12 cellular contexts compared by ENCODE assay signal in genomic region chr22:29773233-29773632, GRCh38. TPM values are rescaled to one million over a fixed set of nuclear protein-coding genes. Genes with fewer than 3 reads are reported as not detected.
DNase-seq lines count a peak whose midpoint lies in the region; ATAC-seq and TF ChIP-seq lines count a peak whose summit lies in the region.
"Had no signal": no experiment of that assay in that cellular context is flagged by ENCODE, and none has a peak within 500 bp of the region (broad histone marks: within the 10 kb centered on the region; RNA-seq: fewer than 3 reads in every experiment).

No MANE protein-coding gene starts in this region.

- intact Hi-C loops in gastrocnemius medialis (cut with DNase I; ENCODE audit: low total_unique reads), result no loop called here

- ATAC-seq in gastrocnemius medialis, result peak; percentile 91 to 95
- no peak for ATAC-seq in stimulated activated naive B cell treated with anti-CD40 and anti-IgM and Interleukin-4, amounts not matched to agents 10 μg/mL and 1 μg/mL and 100 μg/mL, for 72 hours (replicated peaks)
- ATAC-seq: naive thymus-derived CD4-positive, alpha-beta T cell; stimulated activated effector memory CD8-positive, alpha-beta T cell treated with anti-CD3 and anti-CD28 coated beads, Interleukin-12 subunit alpha, Interleukin-12 subunit beta, amount 100 ng/mL, for 72 hours had no signal

- peak overlapping the region; percentile 59 for H3K27ac ChIP-seq in WERI-Rb-1
- peak overlapping the region; percentile 27 to 56 for H3K27ac ChIP-seq in right atrium auricular region
- H3K27ac ChIP-seq in gastrocnemius medialis, result peak overlapping the region; percentile 74 to 95 (median 94)

- H3K4me3 ChIP-seq in WERI-Rb-1 (ENCODE audit: low read depth, low read length) (no peak overlapping the region), right atrium auricular region (no peak overlapping the region), gastrocnemius medialis (no peak overlapping the region)

- H3K9me3 Mint-ChIP-seq in osteocyte (ENCODE audit: unreplicated experiment), result no peaks in the 10 kb centered on the region
- H3K9me3 Mint-ChIP-seq in stimulated activated naive B cell treated with anti-CD40 and anti-IgM and Interleukin-4, amounts not matched to agents 10 μg/mL and 1 μg/mL and 100 μg/mL, for 72 hours, result no peaks in the 10 kb centered on the region
- H3K9me3 Mint-ChIP-seq: naive thymus-derived CD4-positive, alpha-beta T cell; stimulated activated effector memory CD8-positive, alpha-beta T cell treated with anti-CD3 and anti-CD28 coated beads, Interleukin-12 subunit alpha, Interleukin-12 subunit beta, amount 100 ng/mL, for 72 hours; T-helper 2 cell treated with Interferon-gamma antibody and Interleukin-4, amounts not matched to agents 5 μg/mL and 100 μg/mL, for 36 hours had no signal

- H3K36me3 ChIP-seq in WERI-Rb-1 (peaks cover 35% of the 10 kb centered on the region), right atrium auricular region (peaks cover 23% of the 10 kb centered on the region), gastrocnemius medialis (peaks cover 0 to 25% of the 10 kb centered on the region in 2 donors)

- no peak overlapping the region for H3K4me3 Mint-ChIP-seq in osteocyte (ENCODE audit: unreplicated experiment)
- no peak overlapping the region for H3K4me3 Mint-ChIP-seq in stimulated activated naive B cell treated with anti-CD40 and anti-IgM and Interleukin-4, amounts not matched to agents 10 μg/mL and 1 μg/mL and 100 μg/mL, for 72 hours
- H3K4me3 Mint-ChIP-seq: stimulated activated effector memory CD8-positive, alpha-beta T cell treated with anti-CD3 and anti-CD28 coated beads, Interleukin-12 subunit alpha, Interleukin-12 subunit beta, amount 100 ng/mL, for 72 hours; T-helper 2 cell treated with Interferon-gamma antibody and Interleukin-4, amounts not matched to agents 5 μg/mL and 100 μg/mL, for 36 hours had no signal

- in situ Hi-C loops in gastrocnemius medialis (cut with MboI; ENCODE audit: low sequenced_read_pairs in 4 of 4), result no loop called here

- H3K4me1 ChIP-seq in right atrium auricular region (peaks cover 0 to 19% of the 10 kb centered on the region in 2 donors), gastrocnemius medialis (peaks cover 38 to 40% of the 10 kb centered on the region in 2 donors)

- no peak for TF ChIP-seq POLR2A in gastrocnemius medialis (IDR thresholded peaks at IDR 0.05)

- H3K27ac Mint-ChIP-seq in osteocyte (ENCODE audit: unreplicated experiment), result no peak overlapping the region
- no peak overlapping the region for H3K27ac Mint-ChIP-seq in stimulated activated naive B cell treated with anti-CD40 and anti-IgM and Interleukin-4, amounts not matched to agents 10 μg/mL and 1 μg/mL and 100 μg/mL, for 72 hours
- H3K27ac Mint-ChIP-seq: naive thymus-derived CD4-positive, alpha-beta T cell; stimulated activated effector memory CD8-positive, alpha-beta T cell treated with anti-CD3 and anti-CD28 coated beads, Interleukin-12 subunit alpha, Interleukin-12 subunit beta, amount 100 ng/mL, for 72 hours; T-helper 2 cell treated with Interferon-gamma antibody and Interleukin-4, amounts not matched to agents 5 μg/mL and 100 μg/mL, for 36 hours had no signal

- peaks cover 13% of the 10 kb centered on the region for H3K36me3 Mint-ChIP-seq in osteocyte (ENCODE audit: unreplicated experiment)
- peaks cover 18 to 24% of the 10 kb centered on the region in 2 donors for H3K36me3 Mint-ChIP-seq in stimulated activated naive B cell treated with anti-CD40 and anti-IgM and Interleukin-4, amounts not matched to agents 10 μg/mL and 1 μg/mL and 100 μg/mL, for 72 hours

- no peaks in the 10 kb centered on the region for H3K27me3 Mint-ChIP-seq in osteocyte (ENCODE audit: unreplicated experiment)
- H3K27me3 Mint-ChIP-seq in stimulated activated naive B cell treated with anti-CD40 and anti-IgM and Interleukin-4, amounts not matched to agents 10 μg/mL and 1 μg/mL and 100 μg/mL, for 72 hours, result no peaks in the 10 kb centered on the region
- H3K27me3 Mint-ChIP-seq: naive thymus-derived CD4-positive, alpha-beta T cell had no signal

- peaks cover 6% of the 10 kb centered on the region for H3K4me1 Mint-ChIP-seq in osteocyte (ENCODE audit: unreplicated experiment)
- H3K4me1 Mint-ChIP-seq in stimulated activated naive B cell treated with anti-CD40 and anti-IgM and Interleukin-4, amounts not matched to agents 10 μg/mL and 1 μg/mL and 100 μg/mL, for 72 hours, result peaks cover 4 to 8% of the 10 kb centered on the region in 2 donors

- H3K27me3 ChIP-seq in WERI-Rb-1 (ENCODE audit: insufficient read depth, low read depth, severe bottlenecking), result no peaks in the 10 kb centered on the region
- no peaks in the 10 kb centered on the region for H3K27me3 ChIP-seq in right atrium auricular region
- H3K27me3 ChIP-seq in gastrocnemius medialis, result no peaks in the 10 kb centered on the region

- no peak for TF ChIP-seq CTCF in WERI-Rb-1 (IDR thresholded peaks at IDR 0.05; ENCODE audit: low read depth, low read length)
- no peak for TF ChIP-seq CTCF in right atrium auricular region (IDR thresholded peaks at IDR 0.05)
- no peak for TF ChIP-seq CTCF in gastrocnemius medialis (IDR thresholded peaks at IDR 0.05 in 4 of 5, conservative IDR thresholded peaks at IDR 0.05 in 1 of 5)
- TF ChIP-seq CTCF in osteocyte (IDR thresholded peaks at IDR 0.05), result no peak

- peak; percentile 93 for DNase-seq in HPDE6-E6E7 (ENCODE audit: extremely low spot score)
- DNase-seq in WERI-Rb-1, result no peak
- DNase-seq in right atrium auricular region (ENCODE audit: low spot score), result no peak
- peak; percentile 78 to 85 for DNase-seq in gastrocnemius medialis
- no peak for DNase-seq in osteocyte (ENCODE audit: extremely low spot score, unreplicated experiment)
- DNase-seq in stimulated activated naive B cell treated with anti-CD40 and anti-IgM and Interleukin-4, amounts not matched to agents 10 μg/mL and 1 μg/mL and 100 μg/mL, for 72 hours, result no peak
- DNase-seq in SHP77 treated with DMSO at 0.1 percent for 48 hours (lab: John Stamatoyannopoulos, UW), result no peak
- DNase-seq: naive thymus-derived CD4-positive, alpha-beta T cell; NCI-H1436 treated with DMSO at 0.1 percent for 48 hours had no signal

- H3K9me3 ChIP-seq in WERI-Rb-1 (ENCODE audit: severe bottlenecking) (no peaks in the 10 kb centered on the region), right atrium auricular region (no peaks in the 10 kb centered on the region), gastrocnemius medialis (no peaks in the 10 kb centered on the region)

RNA-seq across cellular contexts. Expression of gene UQCR10, which starts 6.1 kb away (rescaled TPM):
- total RNA-seq in right atrium auricular region, result 100 to 1,000 TPM; 125 to 137 TPM
- 100 to 1,000 TPM; 119 to 261 (median 179) TPM for total RNA-seq in gastrocnemius medialis
- 66.0 and 77.4 TPM in 2 replicates for total RNA-seq in osteocyte

RNA-seq across cellular contexts. Expression of gene ZMAT5, which starts 6.4 kb away (rescaled TPM):
- total RNA-seq in right atrium auricular region (10 to 100 TPM; 17.0 to 22.9 TPM), gastrocnemius medialis (10 to 100 TPM; 23.8 to 38.6 (median 33.8) TPM), osteocyte (22.7 and 25.0 TPM in 2 replicates)

RNA-seq across cellular contexts. Expression of gene CABP7, which starts 53.4 kb away (rescaled TPM):
- not detected for total RNA-seq in right atrium auricular region
- not detected for total RNA-seq in gastrocnemius medialis
- not detected in 2 replicates for total RNA-seq in osteocyte
- total RNA-seq: activated CD8-positive, alpha-beta memory T cell treated with anti-CD3 and anti-CD28 coated beads for 36 hours had no signal

Comparison
In these comparisons a context has a peak if more than half of its experiments do, and no peak if none do; other contexts are left out.
1. DNase-seq: peak in HPDE6-E6E7 (single experiment) and gastrocnemius medialis (2 of 2); none in WERI-Rb-1 (single experiment), right atrium auricular region (single experiment), osteocyte (single experiment), stimulated activated naive B cell treated with anti-CD40 and anti-IgM and Interleukin-4, amounts not matched to agents 10 μg/mL and 1 μg/mL and 100 μg/mL, for 72 hours (single experiment) and SHP77 treated with DMSO at 0.1 percent for 48 hours (single experiment).
2. H3K27ac ChIP-seq: peak in every context shown above with its lines; median percentile 94 in gastrocnemius medialis; 59 in WERI-Rb-1; 42 in right atrium auricular region.
3. ATAC-seq: peak in gastrocnemius medialis (2 of 2); none in stimulated activated naive B cell treated with anti-CD40 and anti-IgM and Interleukin-4, amounts not matched to agents 10 μg/mL and 1 μg/mL and 100 μg/mL, for 72 hours (0 of 2).